In the genomic region with DNA sequence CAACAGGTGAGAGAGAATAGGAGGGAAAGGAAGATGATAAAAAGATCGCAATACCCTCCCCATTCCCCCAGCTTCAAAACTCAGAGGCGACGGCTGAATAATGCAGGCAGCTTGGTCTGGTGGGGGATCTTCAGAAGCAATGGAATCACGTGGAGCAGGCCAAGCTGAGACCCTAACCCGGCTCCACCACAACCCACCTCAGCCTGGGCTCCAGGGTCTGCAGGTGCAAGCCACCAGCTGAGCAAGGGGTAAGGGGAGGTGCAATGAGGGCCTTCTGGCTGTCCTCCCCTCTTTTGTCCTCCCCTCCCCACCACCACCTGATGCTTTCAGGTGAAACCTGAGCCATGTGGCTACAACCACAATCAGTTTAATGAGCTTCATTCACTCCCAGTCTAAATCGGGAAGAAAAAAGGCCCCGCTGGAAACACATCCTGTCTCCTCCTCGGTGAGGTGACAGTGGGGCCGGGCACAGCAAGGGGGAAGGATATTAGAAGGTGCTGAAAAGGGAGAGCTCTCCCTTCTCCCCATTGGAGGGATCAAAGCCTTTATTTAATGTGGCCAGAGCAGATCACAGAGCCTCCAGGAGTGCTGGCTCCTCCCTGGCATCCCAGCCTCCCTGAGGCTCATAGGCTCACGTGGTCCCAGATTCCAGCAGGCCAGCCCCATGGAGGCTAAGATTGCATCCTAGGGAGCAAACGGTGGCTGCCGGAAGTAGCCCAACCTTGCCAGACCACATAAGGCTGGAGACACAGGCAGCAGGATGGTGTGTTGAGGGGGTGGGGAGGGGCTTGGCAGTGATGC, we compare ENCODE assay signal across 16 cellular contexts.
A peak's percentile ranks its signal among the peaks of the same experiment; 100 is the strongest.
DNase-seq lines count a peak whose midpoint lies in the region; ATAC-seq and TF ChIP-seq lines count a peak whose summit lies in the region.
"Had no signal": no experiment of that assay in that cellular context is flagged by ENCODE, and none has a peak within 500 bp of the region (broad histone marks: within the 10 kb centered on the region; RNA-seq: fewer than 3 reads in every experiment).

No MANE protein-coding gene starts in this region.

- no peaks in the 10 kb centered on the region for H3K9me2 ChIP-seq in MM.1S (replicated peaks; ENCODE audit: insufficient read depth, low read length)

- H3K79me2 ChIP-seq in MM.1S (ENCODE audit: low read length), result no peaks in the 10 kb centered on the region

- no peak overlapping the region for H3K9ac ChIP-seq in MM.1S (ENCODE audit: low read length)

- ATAC-seq in HG03521 (IDR thresholded peaks at IDR 0.05; ENCODE audit: unreplicated experiment) (no peak), GM21717 (IDR thresholded peaks at IDR 0.05; ENCODE audit: unreplicated experiment) (no peak)
- ATAC-seq: activated CD8-positive, alpha-beta T cell treated with anti-CD3 and anti-CD28 coated beads for 36 hours; left lung had no signal

- no peaks in the 10 kb centered on the region for H4K20me1 ChIP-seq in MM.1S (ENCODE audit: insufficient read depth, low read length)

- H3K9me3 ChIP-seq in MM.1S (replicated peaks; ENCODE audit: insufficient read depth, low read length), result no peaks in the 10 kb centered on the region
- H3K9me3 ChIP-seq: left lung, neutrophil had no signal

- H3K27ac ChIP-seq in MM.1S (ENCODE audit: low read length), result peak overlapping the region; percentile 20; the same call in 1 of the 2 replicates
- H3K27ac ChIP-seq: left lung, neutrophil had no signal

- H2AFZ ChIP-seq in MM.1S (ENCODE audit: low read length), result no peak overlapping the region

- peaks cover 27% of the 10 kb centered on the region for H3K4me1 ChIP-seq in MM.1S (ENCODE audit: low read length)
- H3K4me1 ChIP-seq: left lung had no signal

- DNase-seq in ELF-1 (ENCODE audit: low read depth, low spot score) (peak; percentile 94), MM.1S (peak; percentile 60), NCI-H345 (lab: John Stamatoyannopoulos, UW) (peak; percentile 58), iPS-NIHi11 (ENCODE audit: low spot score) (peak; percentile 76), Ammon's horn (ENCODE audit: low spot score) (no peak), mesenteric fat pad (ENCODE audit: low spot score) (no peak)
- DNase-seq: activated CD8-positive, alpha-beta T cell treated with anti-CD3 and anti-CD28 coated beads for 36 hours; activated naive CD4-positive, alpha-beta T cell treated with anti-CD3 and anti-CD28 coated beads for 36 hours; C1 segment of cervical spinal cord; caudate nucleus; left lung; NCI-H1048 had no signal

- H3K4me3 ChIP-seq in MM.1S (ENCODE audit: low read length), result no peak overlapping the region
- H3K4me3 ChIP-seq: left lung, smooth muscle cell had no signal

- H3K36me3 ChIP-seq in MM.1S (replicated peaks; ENCODE audit: insufficient read depth, low read length), result no peaks in the 10 kb centered on the region
- H3K36me3 ChIP-seq: left lung, neutrophil had no signal

- peak overlapping the region; percentile 20 for H3K4me2 ChIP-seq in MM.1S (ENCODE audit: low read depth, low read length)
- H3K4me2 ChIP-seq: smooth muscle cell had no signal

- H3K27me3 ChIP-seq in MM.1S (replicated peaks; ENCODE audit: insufficient read depth, low read length), result no peaks in the 10 kb centered on the region
- H3K27me3 ChIP-seq: left lung had no signal

- no peak for TF ChIP-seq CTCF in MM.1S (IDR thresholded peaks at IDR 0.05; ENCODE audit: low read length)

- H3F3A ChIP-seq in MM.1S (ENCODE audit: insufficient read depth, low read length), result peaks cover 4% of the 10 kb centered on the region

Comparison
In these comparisons a context has a peak if more than half of its experiments do, and no peak if none do; other contexts are left out.
1. DNase-seq: peak in ELF-1 (single experiment), MM.1S (single experiment), NCI-H345 (single experiment) and iPS-NIHi11 (single experiment); none in Ammon's horn (single experiment) and mesenteric fat pad (single experiment).